In the genomic region with DNA sequence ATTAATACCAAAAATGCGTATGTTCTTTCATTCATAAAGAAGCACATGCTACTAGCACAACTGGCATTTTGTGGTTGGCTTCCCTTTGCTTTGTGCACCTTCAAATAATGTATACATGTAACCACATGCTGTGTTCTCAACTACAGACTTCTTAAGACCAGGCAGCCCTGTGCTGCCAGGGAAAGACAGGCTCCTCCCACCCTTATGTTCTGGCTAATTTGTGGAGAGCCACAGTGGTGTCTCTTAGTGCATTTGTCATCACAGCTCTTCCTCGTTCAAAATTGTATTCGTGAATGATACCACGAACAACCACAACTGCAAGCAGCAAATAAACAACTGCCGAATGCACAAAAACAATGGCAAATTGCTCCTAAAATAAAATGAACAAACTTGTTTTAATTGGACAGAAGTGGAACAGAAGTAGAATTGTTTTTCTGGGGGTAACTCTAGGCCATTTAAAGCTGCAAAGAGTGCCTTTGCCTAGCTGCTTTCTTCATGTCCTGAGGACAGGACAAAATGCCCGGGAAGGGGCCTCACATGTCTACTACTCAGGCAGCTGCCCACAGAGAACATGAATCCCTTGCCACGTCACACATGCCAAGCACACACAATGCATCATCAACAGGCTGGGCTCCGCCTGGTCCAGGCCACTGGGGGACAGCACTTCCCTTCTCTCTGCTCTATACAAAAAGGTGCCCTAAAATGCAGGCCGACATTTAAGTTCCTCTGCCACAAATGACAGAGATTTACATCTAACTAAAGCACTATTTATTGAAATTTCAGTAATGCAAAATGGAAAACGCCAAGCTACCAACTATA, we compare ENCODE assay signal across 8 cellular contexts. TPM values are rescaled to one million over a fixed set of nuclear protein-coding genes. Genes with fewer than 3 reads are reported as not detected.
DNase-seq lines count a peak whose midpoint lies in the region; ATAC-seq, FAIRE-seq and TF ChIP-seq lines count a peak whose summit lies in the region.

No MANE protein-coding gene starts in this region.

- H3K9me3 ChIP-seq in BLaER1 treated with 17β-estradiol and CSF1 and Interleukin-3, amounts not matched to agents 10 nM and 100 nM (replicated peaks in 1 of 11) = peaks cover 0 to 6% (median 0%) of the 10 kb centered on the region in 11 experiments; a peak in 1 of 22 replicates
- H3K9me3 ChIP-seq in keratinocyte (ENCODE audit: control insufficient read depth, low read depth, low read length) = no peaks in the 10 kb centered on the region

- H3K4me3 ChIP-seq in BLaER1 treated with 17β-estradiol and CSF1 and Interleukin-3, amounts not matched to agents 10 nM and 100 nM = no peak overlapping the region
- H3K4me3 ChIP-seq in keratinocyte (ENCODE audit: control insufficient read depth in 2 of 3, extremely low read depth in 1 of 3, insufficient read depth in 2 of 3, low read depth in 1 of 3, low read length in 3 of 3) = no peak overlapping the region

- peak; percentile 31 to 44 for DNase-seq in Kasumi-1 (lab: John Stamatoyannopoulos, UW)
- peak; percentile 51 for DNase-seq in activated naive CD4-positive, alpha-beta T cell treated with anti-CD3 and anti-CD28 coated beads, Interleukin-2, amount 10 ng/mL, durations not matched to agents 7 days and 5 days
- DNase-seq in keratinocyte (ENCODE audit: low read depth, low spot score) = peak; percentile 71
- no peak for DNase-seq in HuH-7 (ENCODE audit: low spot score)
- no peak for DNase-seq in immature natural killer cell

- peaks cover 17 to 90% (median 89%) of the 10 kb centered on the region in 11 experiments; a peak in 21 of 22 replicates for H4K20me1 ChIP-seq in BLaER1 treated with 17β-estradiol and CSF1 and Interleukin-3, amounts not matched to agents 10 nM and 100 nM
- H4K20me1 ChIP-seq in keratinocyte (ENCODE audit: control insufficient read depth, extremely low read depth, insufficient read depth, low read length) = no peaks in the 10 kb centered on the region

- no peaks in the 10 kb centered on the region for H3K27me3 ChIP-seq in BLaER1 treated with 17β-estradiol and CSF1 and Interleukin-3, amounts not matched to agents 10 nM and 100 nM
- H3K27me3 ChIP-seq in keratinocyte (ENCODE audit: control insufficient read depth, extremely low read depth, insufficient read depth, low read length) = no peaks in the 10 kb centered on the region

- peaks cover 6% of the 10 kb centered on the region for H3K36me3 Mint-ChIP-seq in activated naive CD4-positive, alpha-beta T cell treated with anti-CD3 and anti-CD28 coated beads, Interleukin-2, amount 10 ng/mL, durations not matched to agents 7 days and 5 days
- H3K36me3 Mint-ChIP-seq in immature natural killer cell = peaks cover 0 to 8% (median 3%) of the 10 kb centered on the region in 3 donors

- H3K27me3 Mint-ChIP-seq in activated naive CD4-positive, alpha-beta T cell treated with anti-CD3 and anti-CD28 coated beads, Interleukin-2, amount 10 ng/mL, durations not matched to agents 7 days and 5 days = no peaks in the 10 kb centered on the region
- peaks cover 3 to 10% (median 7%) of the 10 kb centered on the region in 3 donors for H3K27me3 Mint-ChIP-seq in immature natural killer cell (ENCODE audit: low read depth in 3 of 3)

- no peak overlapping the region for H3K27ac Mint-ChIP-seq in activated naive CD4-positive, alpha-beta T cell treated with anti-CD3 and anti-CD28 coated beads, Interleukin-2, amount 10 ng/mL, durations not matched to agents 7 days and 5 days
- peak overlapping the region in 2 of 6 donors; percentile 3 to 30 for H3K27ac Mint-ChIP-seq in immature natural killer cell

- H3K9ac ChIP-seq in BLaER1 treated with 17β-estradiol and CSF1 and Interleukin-3, amounts not matched to agents 10 nM and 100 nM = 0 out of 22 replicates have a peak overlapping the region, but pooled peaks of 1 of the 11 experiments have one; percentile 18
- H3K9ac ChIP-seq in keratinocyte (ENCODE audit: control insufficient read depth, extremely low read depth, insufficient read depth, low read length) = peak overlapping the region; percentile 5

- TF ChIP-seq CTCF in keratinocyte (optimal IDR thresholded peaks at IDR 0.05 in 1 of 3, IDR thresholded peaks at IDR 0.05 in 1 of 3, conservative IDR thresholded peaks at IDR 0.05 in 1 of 3; ENCODE audit: extremely low read depth in 1 of 3, insufficient read depth in 2 of 3, low read length in 3 of 3) = peak; percentile 10 to 63 (median 15)

- ATAC-seq in GM18868 (IDR thresholded peaks at IDR 0.05; ENCODE audit: unreplicated experiment) (no peak), GM21447 (IDR thresholded peaks at IDR 0.05; ENCODE audit: unreplicated experiment) (no peak)

- H3K4me2 ChIP-seq in BLaER1 treated with 17β-estradiol and CSF1 and Interleukin-3, amounts not matched to agents 10 nM and 100 nM = peak overlapping the region; percentile 53 to 70 (median 65)
- peak overlapping the region; percentile 24 for H3K4me2 ChIP-seq in keratinocyte (ENCODE audit: control insufficient read depth, extremely low read depth, insufficient read depth, low read depth, low read length)

- H3K36me3 ChIP-seq in BLaER1 treated with 17β-estradiol and CSF1 and Interleukin-3, amounts not matched to agents 10 nM and 100 nM = peaks cover 20 to 82% (median 60%) of the 10 kb centered on the region in 11 experiments; a peak in 20 of 22 replicates
- H3K36me3 ChIP-seq in keratinocyte (ENCODE audit: control insufficient read depth in 2 of 2, extremely low read depth in 1 of 2, insufficient read depth in 2 of 2, low read length in 2 of 2) = peaks cover 0 to 2% of the 10 kb centered on the region in 2 experiments

- H2AFZ ChIP-seq in keratinocyte (ENCODE audit: control insufficient read depth, low read length) = no peak overlapping the region

- no peak overlapping the region for H3K4me3 Mint-ChIP-seq in activated naive CD4-positive, alpha-beta T cell treated with anti-CD3 and anti-CD28 coated beads, Interleukin-2, amount 10 ng/mL, durations not matched to agents 7 days and 5 days
- H3K4me3 Mint-ChIP-seq in immature natural killer cell = peak overlapping the region in 1 of 5 donors; percentile 41

- dilution Hi-C loops in keratinocyte (cut with MboI; ENCODE audit: extremely low pct_ligation_motif_present, low sequenced_read_pairs) = no loop called here

- H3K9me1 ChIP-seq in keratinocyte (ENCODE audit: control insufficient read depth, extremely low read depth, insufficient read depth, low read length) = peaks cover 7% of the 10 kb centered on the region

- H3K9me3 Mint-ChIP-seq in activated naive CD4-positive, alpha-beta T cell treated with anti-CD3 and anti-CD28 coated beads, Interleukin-2, amount 10 ng/mL, durations not matched to agents 7 days and 5 days = no peaks in the 10 kb centered on the region
- H3K9me3 Mint-ChIP-seq in immature natural killer cell = no peaks in the 10 kb centered on the region

- H3K4me1 ChIP-seq in BLaER1 treated with 17β-estradiol and CSF1 and Interleukin-3, amounts not matched to agents 10 nM and 100 nM = peaks cover 24 to 78% (median 63%) of the 10 kb centered on the region in 10 experiments
- peaks cover 34% of the 10 kb centered on the region for H3K4me1 ChIP-seq in keratinocyte (ENCODE audit: control insufficient read depth, extremely low read depth, insufficient read depth, low read length)

- FAIRE-seq in keratinocyte (lab: Jason Lieb, UNC) = peak; percentile 95

- peak overlapping the region in 6 of 11 experiments; percentile 11 to 52 (median 28); a peak in 7 of 22 replicates for H3K27ac ChIP-seq in BLaER1 treated with 17β-estradiol and CSF1 and Interleukin-3, amounts not matched to agents 10 nM and 100 nM
- peak overlapping the region; percentile 66 for H3K27ac ChIP-seq in keratinocyte (ENCODE audit: control insufficient read depth, insufficient read depth, low read length)

- peaks cover 52% of the 10 kb centered on the region for H3K79me2 ChIP-seq in keratinocyte (ENCODE audit: control insufficient read depth, insufficient read depth, low read length)

- CTCF ChIA-PET in activated naive CD4-positive, alpha-beta T cell treated with anti-CD3 and anti-CD28 coated beads, Interleukin-2, amount 10 ng/mL, durations not matched to agents 7 days and 5 days (lab: Charles Lee) = interaction anchor here (1.1 to 1.5 kb wide), 2 partner anchors 16 to 20 kb away, joined by 3 to 6 read pairs; no protein-coding TSS in a partner anchor

- H3K4me1 Mint-ChIP-seq in activated naive CD4-positive, alpha-beta T cell treated with anti-CD3 and anti-CD28 coated beads, Interleukin-2, amount 10 ng/mL, durations not matched to agents 7 days and 5 days = peaks cover 23% of the 10 kb centered on the region
- peaks cover 14 to 25% of the 10 kb centered on the region in 2 donors for H3K4me1 Mint-ChIP-seq in immature natural killer cell

RNA-seq across cellular contexts. Expression of a gene that starts 21.7 kb away (rescaled TPM):
- polyA plus RNA-seq in keratinocyte = 1.1 to 2.3 TPM (median 2.0 TPM) in 3 replicates
- 14.3 TPM for polyA plus RNA-seq in keratinocyte (2011; ENCODE audit: low read depth)
- 1.2 and 1.5 TPM in 2 replicates for polyA plus RNA-seq in keratinocyte (2011; cell fraction: cytosol; rRNA removed)
- polyA plus RNA-seq in keratinocyte (2011; cell fraction: nucleus; rRNA removed) = 3.1 and 3.8 TPM in 2 replicates
- 3.7 and 13.2 TPM in 2 replicates for polyA plus RNA-seq in keratinocyte (2012; ENCODE audit: low replicate concordance)
- polyA minus RNA-seq in keratinocyte = 0.73 to 1.7 TPM (median 1.3 TPM) in 3 replicates
- polyA minus RNA-seq in keratinocyte (2011; cell fraction: cytosol; rRNA and poly(A)+ RNA removed) = 3.5 TPM
- polyA minus RNA-seq in keratinocyte (2011; cell fraction: nucleus; rRNA and poly(A)+ RNA removed) = 5.5 and 6.1 TPM in 2 replicates
- 1 to 10 TPM in 2 of 3 donors, under 1 TPM in 1; 0.57 to 2.6 (median 2.5) TPM for polyA plus RNA-seq in immature natural killer cell

Comparison
In these comparisons a context has a peak if more than half of its experiments do, and no peak if none do; other contexts are left out.
1. DNase-seq: peak in Kasumi-1 (2 of 2), activated naive CD4-positive, alpha-beta T cell treated with anti-CD3 and anti-CD28 coated beads, Interleukin-2, amount 10 ng/mL, durations not matched to agents 7 days and 5 days (single experiment) and keratinocyte (single experiment); none in HuH-7 (single experiment) and immature natural killer cell (0 of 3).